ENCODE assay signal across 20 cellular contexts in the genomic region with DNA sequence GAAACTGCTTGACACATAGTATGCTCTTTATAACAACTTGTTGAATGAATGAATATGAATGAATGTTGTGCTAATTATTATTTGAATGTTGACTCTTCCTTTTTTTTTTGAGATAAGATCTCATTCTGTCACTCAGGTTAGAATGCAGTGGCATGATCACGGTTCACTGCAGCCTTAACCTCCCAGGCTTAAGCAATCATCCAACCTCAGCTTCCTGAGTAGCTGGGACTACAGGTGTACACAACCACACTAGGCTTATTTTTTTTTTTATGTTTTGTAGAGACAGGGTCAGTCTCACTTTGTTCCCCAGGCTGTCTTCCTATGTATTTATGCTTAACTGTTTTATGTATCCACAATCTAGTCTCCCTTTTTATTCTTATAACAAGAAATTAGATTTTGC.
DNase-seq lines count a peak whose midpoint lies in the region; ATAC-seq and TF ChIP-seq lines count a peak whose summit lies in the region.
"Had no signal": no experiment of that assay in that cellular context is flagged by ENCODE, and none has a peak within 500 bp of the region (broad histone marks: within the 10 kb centered on the region; RNA-seq: fewer than 3 reads in every experiment).

No MANE protein-coding gene starts in this region.

- TF ChIP-seq POLR2A in suprapubic skin (IDR thresholded peaks at IDR 0.05): no peak

- no peaks in the 10 kb centered on the region for H3F3A ChIP-seq in PC-9 (ENCODE audit: insufficient read depth, low read depth)

- H3K36me3 ChIP-seq in PC-9 (ENCODE audit: low read depth) (no peaks in the 10 kb centered on the region), aorta (ENCODE audit: control insufficient read depth in 1 of 2, insufficient read depth in 2 of 2, low read length in 1 of 2) (no peaks in the 10 kb centered on the region), suprapubic skin (no peaks in the 10 kb centered on the region)
- H3K36me3 ChIP-seq: SJCRH30 had no signal

- peak; percentile 1 for DNase-seq in DMS53 treated with DMSO at 0.1 percent for 48 hours (lab: John Stamatoyannopoulos, UW; ENCODE audit: unreplicated experiment)
- peak; percentile 16 for DNase-seq in KBM-7
- peak; percentile 16 to 65 for DNase-seq in PC-9
- DNase-seq in renal cortical epithelial cell (ENCODE audit: low read depth): peak; percentile 59
- no peak for DNase-seq in aorta
- DNase-seq in NCI-H2196 treated with DMSO at 0.1 percent for 48 hours (lab: John Stamatoyannopoulos, UW; ENCODE audit: unreplicated experiment): no peak
- DNase-seq in suprapubic skin (ENCODE audit: low spot score in 2 of 2): no peak
- DNase-seq: C1 segment of cervical spinal cord; CD8-positive, alpha-beta T cell; GM23248; H7; MV-4-11; NCI-H1105 treated with DMSO at 0.1 percent for 48 hours; NCI-H146; NCI-H2029 treated with DMSO at 0.1 percent for 48 hours; NCI-H2227 treated with DMSO at 0.1 percent for 48 hours; NCI-H526 treated with DMSO at 0.1 percent for 48 hours; SJCRH30; T-helper 2 cell had no signal

- H3K27ac ChIP-seq in PC-9 (no peak overlapping the region), aorta (ENCODE audit: low read depth in 1 of 2, low read length in 2 of 2) (no peak overlapping the region), suprapubic skin (no peak overlapping the region)
- H3K27ac ChIP-seq: GM23248, SJCRH30 had no signal

- no peak for TF ChIP-seq CTCF in PC-9 (conservative IDR thresholded peaks at IDR 0.05)
- TF ChIP-seq CTCF in suprapubic skin (IDR thresholded peaks at IDR 0.05): no peak

- CTCF ChIA-PET in PC-9 (lab: Charles Lee): interaction anchor here (0.7 kb wide), 1 partner anchor 106 kb away, joined by 4 read pairs; no protein-coding TSS in a partner anchor

- H3K4me1 ChIP-seq in PC-9 (replicated peaks; ENCODE audit: insufficient read depth): no peaks in the 10 kb centered on the region
- no peaks in the 10 kb centered on the region for H3K4me1 ChIP-seq in aorta (ENCODE audit: control insufficient read depth in 1 of 2, insufficient read depth in 2 of 2, low read length in 2 of 2)
- H3K4me1 ChIP-seq in suprapubic skin: no peaks in the 10 kb centered on the region

- no peaks in the 10 kb centered on the region for H4K20me1 ChIP-seq in PC-9 (ENCODE audit: insufficient read depth)

- intact Hi-C loops in PC-9 (cut with micrococcal nuclease; ENCODE audit: unreplicated experiment) (loop anchor here (1.0 to 5.0 kb wide), 3 partner anchors 291 to 961 kb away; no protein-coding TSS in a partner anchor), aorta (cut with DNase I) (loop anchor here in 1 of 2 donors (5.0 kb wide), 1 partner anchor 666 kb away; no protein-coding TSS in a partner anchor)

- POLR2A ChIA-PET in PC-9 (lab: Charles Lee; ENCODE audit: unreplicated experiment): no interaction called here

- no peak for TF ChIP-seq EP300 in suprapubic skin (IDR thresholded peaks at IDR 0.05)

- no peaks in the 10 kb centered on the region for H3K79me2 ChIP-seq in PC-9 (ENCODE audit: low read depth)

- H3K9me3 ChIP-seq in PC-9 (ENCODE audit: insufficient read depth, low read depth): no peaks in the 10 kb centered on the region
- H3K9me3 ChIP-seq in aorta (ENCODE audit: control insufficient read depth, low read length): no peaks in the 10 kb centered on the region
- H3K9me3 ChIP-seq in suprapubic skin: no peaks in the 10 kb centered on the region

- in situ Hi-C loops in KBM-7 (cut with MboI; ENCODE audit: low pct_unique_long_range_greater_than_20kb, low sequenced_read_pairs): no loop called here

- BruUV-seq in PC-9 (replicated peaks; lab: Mats Ljungman, UMichigan): no TSS peak

- no peaks in the 10 kb centered on the region for H3K9me2 ChIP-seq in PC-9 (ENCODE audit: insufficient read depth)

- H3K4me2 ChIP-seq in PC-9: no peak overlapping the region

- 58 to 60% methylated on average over 1 of the region's 1 CpG for WGBS in aorta, 2 donors
- 49% methylated on average over 1 of the region's 1 CpG for WGBS in suprapubic skin

- H2AFZ ChIP-seq in PC-9: no peak overlapping the region
- H2AFZ ChIP-seq: GM23248 had no signal

- H3K4me3 ChIP-seq in PC-9: no peak overlapping the region
- H3K4me3 ChIP-seq in aorta (ENCODE audit: low read length in 2 of 2): no peak overlapping the region
- H3K4me3 ChIP-seq in suprapubic skin: no peak overlapping the region
- H3K4me3 ChIP-seq: GM23248, SJCRH30 had no signal

- ATAC-seq in aorta (ENCODE audit: low FRiP score): no peak
- ATAC-seq: CD8-positive, alpha-beta T cell; SK-N-SH treated with all-trans-retinoic acid at 6 μM for 48 hours had no signal

- H3K27me3 ChIP-seq in PC-9 (ENCODE audit: insufficient read depth, low read depth) (no peaks in the 10 kb centered on the region), aorta (ENCODE audit: control insufficient read depth in 1 of 2, insufficient read depth in 2 of 2, low read length in 1 of 2) (no peaks in the 10 kb centered on the region), suprapubic skin (no peaks in the 10 kb centered on the region)
- H3K27me3 ChIP-seq: SJCRH30 had no signal

Comparison
In these comparisons a context has a peak if more than half of its experiments do, and no peak if none do; other contexts are left out.
1. DNase-seq: peak in DMS53 treated with DMSO at 0.1 percent for 48 hours (single experiment), KBM-7 (single experiment), PC-9 (2 of 2) and renal cortical epithelial cell (single experiment); none in aorta (0 of 2), NCI-H2196 treated with DMSO at 0.1 percent for 48 hours (single experiment) and suprapubic skin (0 of 2).